Comparison of ENCODE assay signal across 9 cellular contexts in the genomic region with DNA sequence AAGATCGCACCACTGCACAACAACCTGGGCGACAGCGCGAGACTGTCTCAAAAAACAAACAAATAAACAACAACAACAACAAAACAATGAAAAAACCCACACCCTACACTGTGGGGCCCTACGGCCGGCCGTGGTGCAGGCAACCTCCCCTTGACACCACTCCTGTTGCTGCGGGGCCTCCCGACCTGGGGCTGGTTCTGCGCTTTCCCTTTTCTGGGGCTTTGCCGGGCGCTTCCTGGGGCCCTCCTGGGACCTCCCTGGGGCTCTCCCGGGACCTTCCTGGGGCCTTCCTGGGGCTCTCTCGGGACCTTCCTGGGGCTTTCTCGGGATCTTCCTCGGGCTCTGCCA. TPM values are rescaled to one million over a fixed set of nuclear protein-coding genes. Genes with fewer than 3 reads are reported as not detected.
DNase-seq lines count a peak whose midpoint lies in the region; ATAC-seq and TF ChIP-seq lines count a peak whose summit lies in the region.
"Had no signal": no experiment of that assay in that cellular context is flagged by ENCODE, and none has a peak within 500 bp of the region (broad histone marks: within the 10 kb centered on the region; RNA-seq: fewer than 3 reads in every experiment).

No MANE protein-coding gene starts in this region.

- H3K4me1 ChIP-seq in Panc1 (ENCODE audit: control insufficient read depth, insufficient read depth, low read length): peaks cover 6% of the 10 kb centered on the region; the same call in 1 of the 2 replicates
- no peaks in the 10 kb centered on the region for H3K4me1 ChIP-seq in osteoblast (ENCODE audit: insufficient read depth, low read length)

- in situ Hi-C loops in Panc1 (cut with HindIII; ENCODE audit: low pct_unique_long_range_greater_than_20kb, low sequenced_read_pairs): no loop called here

- H3K36me3 ChIP-seq in Panc1 (ENCODE audit: control insufficient read depth, insufficient read depth, low read length): no peaks in the 10 kb centered on the region
- no peaks in the 10 kb centered on the region for H3K36me3 ChIP-seq in osteoblast (ENCODE audit: insufficient read depth, low read length)
- H3K36me3 ChIP-seq: cardiac muscle cell had no signal

- intact Hi-C loops in Panc1 (cut with micrococcal nuclease; ENCODE audit: unreplicated experiment) (loop anchor here (2.0 to 5.0 kb wide), 2 partner anchors 153 to 417 kb away; no protein-coding TSS in a partner anchor), left ventricle myocardium superior (cut with micrococcal nuclease) (loop anchor here (10.0 kb wide), 2 partner anchors 149 to 419 kb away; no protein-coding TSS in a partner anchor)

- CTCF ChIA-PET in Panc1 (lab: Charles Lee): interaction anchor here (1.2 kb wide), 1 partner anchor 155 kb away, joined by 3 read pairs; no protein-coding TSS in a partner anchor

- no TSS peak for BruUV-seq in Panc1 (replicated peaks; lab: Mats Ljungman, UMichigan)

- peak overlapping the region; percentile 86 for H3K4me2 ChIP-seq in osteoblast (ENCODE audit: insufficient read depth, low read length)

- H3K27ac ChIP-seq in Panc1 (ENCODE audit: low read length): no peak overlapping the region; the same call in 1 of the 2 replicates
- H3K27ac ChIP-seq in osteoblast (ENCODE audit: low read depth, low read length): no peak overlapping the region
- H3K27ac ChIP-seq: cardiac muscle cell had no signal

- H3K79me2 ChIP-seq in osteoblast (ENCODE audit: insufficient read depth, low read length): no peaks in the 10 kb centered on the region

- TF ChIP-seq CTCF in Panc1 (IDR thresholded peaks at IDR 0.05) (no peak), osteoblast (IDR thresholded peaks at IDR 0.05; ENCODE audit: extremely low read depth, low read depth, low read length) (no peak)

- no peak overlapping the region for H2AFZ ChIP-seq in osteoblast (ENCODE audit: low read length)

- DNase-seq in Panc1 (ENCODE audit: low read depth, low spot score) (no peak), osteoblast (ENCODE audit: insufficient read length, low spot score, missing footprints) (no peak), left ventricle myocardium superior (no peak), NCI-H2227 (lab: John Stamatoyannopoulos, UW; ENCODE audit: unreplicated experiment) (no peak), NCI-H524 treated with DMSO at 0.1 percent for 48 hours (lab: John Stamatoyannopoulos, UW) (no peak), NCI-H82 treated with DMSO at 0.1 percent for 48 hours (lab: John Stamatoyannopoulos, UW; ENCODE audit: unreplicated experiment) (no peak)

- H4K20me1 ChIP-seq in osteoblast (ENCODE audit: insufficient read depth, low read length): no peaks in the 10 kb centered on the region

- H3K4me3 ChIP-seq in Panc1 (ENCODE audit: low read depth in 2 of 2, low read length in 2 of 2) (peak overlapping the region; percentile 46 to 48), osteoblast (ENCODE audit: insufficient read depth, low read length) (peak overlapping the region; percentile 64)

- H3K9me3 ChIP-seq in Panc1 (ENCODE audit: control insufficient read depth, insufficient read depth, low read depth, low read length): no peaks in the 10 kb centered on the region
- H3K9me3 ChIP-seq in osteoblast (ENCODE audit: low read depth, low read length): no peaks in the 10 kb centered on the region

- H3K27me3 ChIP-seq in Panc1 (ENCODE audit: control insufficient read depth, insufficient read depth, low read length): no peaks in the 10 kb centered on the region
- H3K27me3 ChIP-seq in osteoblast (ENCODE audit: insufficient read depth, low read length): peaks cover 14% of the 10 kb centered on the region

- peak; percentile 53 for ATAC-seq in GM19023 (IDR thresholded peaks at IDR 0.05; ENCODE audit: unreplicated experiment)
- ATAC-seq in HG02571 (IDR thresholded peaks at IDR 0.05; ENCODE audit: unreplicated experiment): peak; percentile 27
- no peak for ATAC-seq in Panc1
- ATAC-seq in left ventricle myocardium superior: no peak

- POLR2A ChIA-PET in Panc1 (lab: Charles Lee): no interaction called here

RNA-seq across cellular contexts. Expression of a gene that starts 46.6 kb away (rescaled TPM):
- total RNA-seq in Panc1 (2021; ENCODE audit: unreplicated experiment): 92.6 TPM
- polyA plus RNA-seq in Panc1 (2012; ENCODE audit: insufficient read length): 62.0 TPM
- 835 and 847 TPM in 2 replicates for total RNA-seq in osteoblast
- total RNA-seq in left ventricle myocardium superior: 8.7 TPM

Comparison
In these comparisons a context has a peak if more than half of its experiments do, and no peak if none do; other contexts are left out.
1. ATAC-seq: peak in GM19023 (single experiment) and HG02571 (single experiment); none in Panc1 (single experiment) and left ventricle myocardium superior (single experiment).